In genomic region chr6:19838442-19839236, GRCh38 we compare ENCODE assay signal across 8 cellular contexts. TPM values are rescaled to one million over a fixed set of nuclear protein-coding genes. Genes with fewer than 3 reads are reported as not detected.
DNase-seq lines count a peak whose midpoint lies in the region; ATAC-seq, FAIRE-seq and TF ChIP-seq lines count a peak whose summit lies in the region.

No MANE protein-coding gene starts in this region.

- no peak for TF ChIP-seq POLR2A in tibial nerve (IDR thresholded peaks at IDR 0.05)

- H3K4me1 Mint-ChIP-seq in T-helper 2 cell treated with Interferon-gamma antibody and Interleukin-4, amounts not matched to agents 5 μg/mL and 100 μg/mL, for 36 hours (ENCODE audit: low read depth): peaks cover 4% of the 10 kb centered on the region
- H3K4me1 Mint-ChIP-seq in CD4-positive, alpha-beta memory T cell: peaks cover 2 to 15% (median 5%) of the 10 kb centered on the region in 4 donors

- no peak for TF ChIP-seq CTCF in bronchial epithelial cell (IDR thresholded peaks at IDR 0.05; ENCODE audit: insufficient read depth, low read length, severe bottlenecking)
- no peak for TF ChIP-seq CTCF in tibial nerve (IDR thresholded peaks at IDR 0.05)

- peak; percentile 92 for DNase-seq in NCI-H146 (lab: John Stamatoyannopoulos, UW)
- DNase-seq in bronchial epithelial cell (ENCODE audit: low read depth): no peak
- no peak for DNase-seq in tibial nerve (ENCODE audit: low spot score in 2 of 2)
- DNase-seq in T-helper 2 cell treated with Interferon-gamma antibody and Interleukin-4, amounts not matched to agents 5 μg/mL and 100 μg/mL, for 36 hours (ENCODE audit: low spot score): no peak
- DNase-seq in CD4-positive, alpha-beta memory T cell: no peak

- H3K27ac Mint-ChIP-seq in T-helper 2 cell treated with Interferon-gamma antibody and Interleukin-4, amounts not matched to agents 5 μg/mL and 100 μg/mL, for 36 hours: no peak overlapping the region
- no peak overlapping the region for H3K27ac Mint-ChIP-seq in CD4-positive, alpha-beta memory T cell

- 2 to 3% methylated on average over 45 to 51 of the region's 63 CpGs for WGBS in tibial nerve, 2 donors

- no peaks in the 10 kb centered on the region for H3K9me3 ChIP-seq in tibial nerve
- no peaks in the 10 kb centered on the region for H3K9me3 ChIP-seq in CD4-positive, alpha-beta memory T cell (ENCODE audit: control insufficient read depth in 1 of 2, low read length in 2 of 2)

- POLR2A ChIA-PET in CD4-positive, alpha-beta memory T cell (lab: Charles Lee; ENCODE audit: partially characterized antibody): no interaction called here

- intact Hi-C loops in CD4-positive, alpha-beta memory T cell (cut with micrococcal nuclease): no loop called here

- H3K4me3 ChIP-seq in GM08714 (ENCODE audit: low read length) (peak overlapping the region; percentile 54), bronchial epithelial cell (ENCODE audit: low read depth, low read length) (peak overlapping the region; percentile 35), tibial nerve (peak overlapping the region; percentile 54 to 89 (median 74))
- no peak overlapping the region for H3K4me3 ChIP-seq in CD4-positive, alpha-beta memory T cell (ENCODE audit: low read length in 2 of 2)

- no peak overlapping the region for H3K4me3 Mint-ChIP-seq in T-helper 2 cell treated with Interferon-gamma antibody and Interleukin-4, amounts not matched to agents 5 μg/mL and 100 μg/mL, for 36 hours
- H3K4me3 Mint-ChIP-seq in CD4-positive, alpha-beta memory T cell: peak overlapping the region in 2 of 8 donors; percentile 16 to 49

- ATAC-seq in HG03460 (IDR thresholded peaks at IDR 0.05; ENCODE audit: unreplicated experiment): no peak

- H3K27me3 Mint-ChIP-seq in T-helper 2 cell treated with Interferon-gamma antibody and Interleukin-4, amounts not matched to agents 5 μg/mL and 100 μg/mL, for 36 hours (ENCODE audit: low read depth): peaks cover 68% of the 10 kb centered on the region
- peaks cover 29 to 30% of the 10 kb centered on the region in 2 donors for H3K27me3 Mint-ChIP-seq in CD4-positive, alpha-beta memory T cell

- CTCF ChIA-PET in CD4-positive, alpha-beta memory T cell (lab: Charles Lee; ENCODE audit: partially characterized antibody): no interaction called here

- H3K27me3 ChIP-seq in bronchial epithelial cell (ENCODE audit: control insufficient read depth, insufficient read depth, low read length) (peaks cover 15% of the 10 kb centered on the region), layer of hippocampus (ENCODE audit: control insufficient read depth, insufficient read depth, low read length) (no peaks in the 10 kb centered on the region), tibial nerve (peaks cover 0 to 7% of the 10 kb centered on the region in 2 donors)
- no peaks in the 10 kb centered on the region for H3K27me3 ChIP-seq in CD4-positive, alpha-beta memory T cell (ENCODE audit: insufficient read depth, low read length)

- FAIRE-seq in bronchial epithelial cell (lab: Jason Lieb, UNC): no peak

- peak in 1 of 2 donors; percentile 31 for TF ChIP-seq EP300 in tibial nerve (IDR thresholded peaks at IDR 0.05)

- H3K4me1 ChIP-seq in tibial nerve: peaks cover 0 to 29% (median 1%) of the 10 kb centered on the region in 4 donors
- no peaks in the 10 kb centered on the region for H3K4me1 ChIP-seq in CD4-positive, alpha-beta memory T cell (ENCODE audit: insufficient read depth, low read length)

- H3K27ac ChIP-seq in layer of hippocampus (ENCODE audit: low read depth, low read length) (peak overlapping the region; percentile 73), tibial nerve (peak overlapping the region; percentile 86 to 97 (median 95))
- no peak overlapping the region for H3K27ac ChIP-seq in CD4-positive, alpha-beta memory T cell (ENCODE audit: low read depth, low read length)

- H3K9me3 Mint-ChIP-seq in T-helper 2 cell treated with Interferon-gamma antibody and Interleukin-4, amounts not matched to agents 5 μg/mL and 100 μg/mL, for 36 hours: no peaks in the 10 kb centered on the region
- peaks cover 0 to 14% (median 4%) of the 10 kb centered on the region in 8 donors for H3K9me3 Mint-ChIP-seq in CD4-positive, alpha-beta memory T cell

- H3K36me3 ChIP-seq in bronchial epithelial cell (ENCODE audit: control insufficient read depth, insufficient read depth, low read length) (no peaks in the 10 kb centered on the region), tibial nerve (no peaks in the 10 kb centered on the region)
- no peaks in the 10 kb centered on the region for H3K36me3 ChIP-seq in CD4-positive, alpha-beta memory T cell (ENCODE audit: insufficient read depth, low read length)

- H3K36me3 Mint-ChIP-seq in T-helper 2 cell treated with Interferon-gamma antibody and Interleukin-4, amounts not matched to agents 5 μg/mL and 100 μg/mL, for 36 hours (ENCODE audit: low read depth): no peaks in the 10 kb centered on the region
- H3K36me3 Mint-ChIP-seq in CD4-positive, alpha-beta memory T cell: no peaks in the 10 kb centered on the region

RNA-seq across cellular contexts. Expression of gene ID4, which starts 1.5 kb away (rescaled TPM):
- total RNA-seq in bronchial epithelial cell (1.6 and 2.8 TPM in 2 replicates), tibial nerve (10 to 100 TPM; 27.0 to 69.0 (median 33.3) TPM)
- not detected for total RNA-seq in CD4-positive, alpha-beta memory T cell
- polyA plus RNA-seq in CD4-positive, alpha-beta memory T cell: not detected

Comparison
In these comparisons a context has a peak if more than half of its experiments do, and no peak if none do; other contexts are left out.
1. H3K4me3 ChIP-seq: peak in GM08714 (single experiment), bronchial epithelial cell (single experiment) and tibial nerve (4 of 4); none in CD4-positive, alpha-beta memory T cell (0 of 2).